16 cellular contexts compared by ENCODE assay signal in the genomic region with DNA sequence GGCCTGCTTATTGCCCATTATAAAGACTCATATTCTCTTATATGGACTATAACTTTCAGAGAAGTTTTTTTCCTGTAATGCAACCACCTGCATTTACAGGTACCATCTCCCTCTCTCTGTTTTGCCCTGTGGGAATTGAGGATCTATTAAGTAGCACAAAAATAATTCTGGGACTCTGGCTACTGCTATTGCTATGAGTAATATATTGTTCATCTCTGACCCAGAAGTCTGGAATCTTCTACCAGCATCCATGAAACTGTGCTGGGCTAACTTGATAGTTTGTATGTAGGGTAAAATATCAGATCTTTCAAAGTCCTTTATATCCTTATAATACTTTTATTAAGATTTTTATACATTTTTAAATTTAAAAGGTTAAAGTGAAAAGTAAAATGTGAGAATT.
"Had no signal": no experiment of that assay in that cellular context is flagged by ENCODE, and none has a peak within 500 bp of the region (broad histone marks: within the 10 kb centered on the region; RNA-seq: fewer than 3 reads in every experiment).

No MANE protein-coding gene starts in this region.

- ATAC-seq: effector memory CD8-positive, alpha-beta T cell; heart left ventricle; left ventricle myocardium superior; stimulated activated naive CD8-positive, alpha-beta T cell treated with anti-CD3 and anti-CD28 coated beads, Interleukin-15, Interleukin-2, amounts not matched to agents 100 U/mL and 50 U/mL, for 24 hours had no signal

- H3K27me3 Mint-ChIP-seq: activated naive CD8-positive, alpha-beta T cell treated with anti-CD3 and anti-CD28 coated beads for 36 hours had no signal

- H3K4me3 Mint-ChIP-seq: activated naive CD8-positive, alpha-beta T cell treated with anti-CD3 and anti-CD28 coated beads for 36 hours; central memory CD8-positive, alpha-beta T cell; effector memory CD8-positive, alpha-beta T cell had no signal

- H3K4me1 ChIP-seq: sigmoid colon, vagina had no signal

- H3K4me1 Mint-ChIP-seq: activated naive CD8-positive, alpha-beta T cell treated with anti-CD3 and anti-CD28 coated beads for 36 hours had no signal

- H3K27me3 ChIP-seq: heart left ventricle, sigmoid colon, vagina had no signal

- H3K9me3 ChIP-seq: heart left ventricle, sigmoid colon, vagina had no signal

- H3K27ac Mint-ChIP-seq: activated naive CD8-positive, alpha-beta T cell treated with anti-CD3 and anti-CD28 coated beads for 36 hours; effector memory CD8-positive, alpha-beta T cell had no signal

- H3K9me3 Mint-ChIP-seq: central memory CD8-positive, alpha-beta T cell; effector memory CD8-positive, alpha-beta T cell had no signal

- H3K4me3 ChIP-seq: heart left ventricle, sigmoid colon, vagina had no signal

- H3K36me3 ChIP-seq: heart left ventricle, sigmoid colon, vagina had no signal

- H3K36me3 Mint-ChIP-seq: activated naive CD8-positive, alpha-beta T cell treated with anti-CD3 and anti-CD28 coated beads for 36 hours had no signal

- H3K27ac ChIP-seq: heart left ventricle, sigmoid colon, vagina had no signal

- DNase-seq: activated CD4-positive, alpha-beta T cell treated with anti-CD3 and anti-CD28 coated beads, Interleukin-2, amount 50 U/mL, for 4 hours; activated CD4-positive, CD25-positive, alpha-beta regulatory T cell treated with anti-CD3 and anti-CD28 coated beads, Interleukin-2, amount 50 U/mL, for 72 hours; activated gamma-delta T cell; activated naive CD8-positive, alpha-beta T cell treated with anti-CD3 and anti-CD28 coated beads for 36 hours; activated T-cell treated with anti-CD3 and anti-CD28 coated beads, Interleukin-2, amount 50 U/mL, for 48 hours; anterior cingulate cortex; effector memory CD8-positive, alpha-beta T cell; heart left ventricle; left ventricle myocardium superior; mesendoderm; sigmoid colon; stimulated activated CD4-positive, alpha-beta T cell treated with anti-CD3 and anti-CD28 coated beads, Interleukin-2, amount 100 ng/mL, for 48 hours; stimulated activated CD8-positive, alpha-beta memory T cell treated with anti-CD3 and anti-CD28 coated beads, Interleukin-4, amount 100 ng/mL, for 48 hours; stimulated activated naive CD8-positive, alpha-beta T cell treated with anti-CD3 and anti-CD28 coated beads, Interleukin-15, Interleukin-2, amounts not matched to agents 100 U/mL and 50 U/mL, for 24 hours had no signal
